Comparison of ENCODE assay signal across 1 cellular context in genomic region chr20:46520976-46521579, GRCh38.
TF ChIP-seq lines count a peak whose summit lies in the region.

No MANE protein-coding gene starts in this region.

TF ChIP-seq in HepG2, 621 proteins besides CTCF, POLR2A, EP300 and RAD21 (continued from another document and continues in another):
- TF ChIP-seq AFF4 (CRISPR knock-in tag; IDR thresholded peaks at IDR 0.05) (no peak), ZBTB38 (CRISPR knock-in tag; IDR thresholded peaks at IDR 0.05) (no peak), NFE2L2 (IDR thresholded peaks at IDR 0.05; ENCODE audit: low read length) (no peak), ZNF18 (CRISPR knock-in tag; IDR thresholded peaks at IDR 0.05; ENCODE audit: insufficient replicate concordance) (no peak), ZFP1 (CRISPR knock-in tag; IDR thresholded peaks at IDR 0.05) (no peak), CBX5 (CRISPR knock-in tag; IDR thresholded peaks at IDR 0.05; ENCODE audit: borderline replicate concordance) (peak; percentile 75; the same call in 1 of the 2 replicates), ZNF713 (CRISPR knock-in tag; IDR thresholded peaks at IDR 0.05) (no peak), GABPB1 (CRISPR knock-in tag; IDR thresholded peaks at IDR 0.05) (no peak), SP4 (CRISPR knock-in tag; IDR thresholded peaks at IDR 0.05) (no peak), CBX2 (IDR thresholded peaks at IDR 0.05; ENCODE audit: low read depth, low read length) (no peak), CBX2 (CRISPR knock-in tag; IDR thresholded peaks at IDR 0.05; ENCODE audit: low read depth) (no peak), KLF6 (CRISPR knock-in tag; IDR thresholded peaks at IDR 0.05) (peak; percentile 45; the same call in 1 of the 2 replicates), ZNF510 (CRISPR knock-in tag; IDR thresholded peaks at IDR 0.05; ENCODE audit: low read depth) (no peak), DPF2 (CRISPR knock-in tag; IDR thresholded peaks at IDR 0.05; ENCODE audit: borderline replicate concordance, low read depth) (no peak), ATF1 (CRISPR knock-in tag; IDR thresholded peaks at IDR 0.05) (no peak), HOXA3 (CRISPR knock-in tag; IDR thresholded peaks at IDR 0.05) (no peak), RXRB (CRISPR knock-in tag; IDR thresholded peaks at IDR 0.05; ENCODE audit: borderline replicate concordance) (peak; percentile 59; the same call in 1 of the 2 replicates), ZMAT5 (CRISPR knock-in tag; IDR thresholded peaks at IDR 0.05; ENCODE audit: borderline replicate concordance, low read depth) (no peak), PAX8 (CRISPR knock-in tag; IDR thresholded peaks at IDR 0.05; ENCODE audit: borderline replicate concordance) (no peak), PAWR (CRISPR knock-in tag; IDR thresholded peaks at IDR 0.05; ENCODE audit: borderline replicate concordance) (no peak), ZNF580 (CRISPR knock-in tag; IDR thresholded peaks at IDR 0.05; ENCODE audit: borderline replicate concordance, low read depth) (no peak; the same call in 1 of the 2 replicates), ELF4 (CRISPR knock-in tag; IDR thresholded peaks at IDR 0.05; ENCODE audit: borderline replicate concordance) (no peak), ZFP82 (CRISPR knock-in tag; IDR thresholded peaks at IDR 0.05; ENCODE audit: borderline replicate concordance) (no peak), ETV5 (CRISPR knock-in tag; IDR thresholded peaks at IDR 0.05; ENCODE audit: borderline replicate concordance) (0 out of 2 replicates have a peak, but pooled peaks have one; percentile 31), SCMH1 (CRISPR knock-in tag; IDR thresholded peaks at IDR 0.05; ENCODE audit: borderline replicate concordance) (no peak), MAX (IDR thresholded peaks at IDR 0.05) (peak; percentile 60; the same call in 1 of the 2 replicates), NR3C1 (CRISPR knock-in tag; IDR thresholded peaks at IDR 0.05) (no peak), ZFX (CRISPR knock-in tag; IDR thresholded peaks at IDR 0.05; ENCODE audit: low read depth) (peak; percentile 67; the same call in 1 of the 2 replicates), ZNF34 (CRISPR knock-in tag; IDR thresholded peaks at IDR 0.05; ENCODE audit: borderline replicate concordance) (no peak), FOXK1 (CRISPR knock-in tag; IDR thresholded peaks at IDR 0.05; ENCODE audit: borderline replicate concordance, low read depth) (peak; percentile 73; the same call in 1 of the 2 replicates), HNRNPUL1 (IDR thresholded peaks at IDR 0.05; ENCODE audit: low read depth, low read length) (no peak), GLI4 (CRISPR knock-in tag; IDR thresholded peaks at IDR 0.05; ENCODE audit: borderline replicate concordance) (no peak), GRHL1 (CRISPR knock-in tag; conservative IDR thresholded peaks at IDR 0.05) (no peak), HOMEZ (CRISPR knock-in tag; IDR thresholded peaks at IDR 0.05; ENCODE audit: low read depth) (no peak), SAP130 (CRISPR knock-in tag; IDR thresholded peaks at IDR 0.05; ENCODE audit: low read depth) (peak; percentile 50; the same call in 1 of the 2 replicates), SP2 (CRISPR knock-in tag; IDR thresholded peaks at IDR 0.05) (no peak), ZBTB7B (CRISPR knock-in tag; IDR thresholded peaks at IDR 0.05) (no peak), ZNF660 (CRISPR knock-in tag; IDR thresholded peaks at IDR 0.05; ENCODE audit: borderline replicate concordance, low read depth) (no peak), TGIF2 (CRISPR knock-in tag; IDR thresholded peaks at IDR 0.05) (peak; percentile 93)
- TF ChIP-seq, protein P1, sequence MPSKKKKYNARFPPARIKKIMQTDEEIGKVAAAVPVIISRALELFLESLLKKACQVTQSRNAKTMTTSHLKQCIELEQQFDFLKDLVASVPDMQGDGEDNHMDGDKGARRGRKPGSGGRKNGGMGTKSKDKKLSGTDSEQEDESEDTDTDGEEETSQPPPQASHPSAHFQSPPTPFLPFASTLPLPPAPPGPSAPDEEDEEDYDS (CRISPR knock-in tag; IDR thresholded peaks at IDR 0.05) = peak; percentile 48; the same call in 1 of the 2 replicates
- TF ChIP-seq, protein P2, sequence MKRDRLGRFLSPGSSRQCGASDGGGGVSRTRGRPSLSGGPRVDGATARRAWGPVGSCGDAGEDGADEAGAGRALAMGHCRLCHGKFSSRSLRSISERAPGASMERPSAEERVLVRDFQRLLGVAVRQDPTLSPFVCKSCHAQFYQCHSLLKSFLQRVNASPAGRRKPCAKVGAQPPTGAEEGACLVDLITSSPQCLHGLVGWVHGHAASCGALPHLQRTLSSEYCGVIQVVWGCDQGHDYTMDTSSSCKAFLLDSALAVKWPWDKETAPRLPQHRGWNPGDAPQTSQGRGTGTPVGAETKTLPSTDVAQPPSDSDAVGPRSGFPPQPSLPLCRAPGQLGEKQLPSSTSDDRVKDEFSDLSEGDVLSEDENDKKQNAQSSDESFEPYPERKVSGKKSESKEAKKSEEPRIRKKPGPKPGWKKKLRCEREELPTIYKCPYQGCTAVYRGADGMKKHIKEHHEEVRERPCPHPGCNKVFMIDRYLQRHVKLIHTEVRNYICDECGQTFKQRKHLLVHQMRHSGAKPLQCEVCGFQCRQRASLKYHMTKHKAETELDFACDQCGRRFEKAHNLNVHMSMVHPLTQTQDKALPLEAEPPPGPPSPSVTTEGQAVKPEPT (CRISPR knock-in tag; IDR thresholded peaks at IDR 0.05; ENCODE audit: low read depth) = no peak
- TF ChIP-seq, protein P3, sequence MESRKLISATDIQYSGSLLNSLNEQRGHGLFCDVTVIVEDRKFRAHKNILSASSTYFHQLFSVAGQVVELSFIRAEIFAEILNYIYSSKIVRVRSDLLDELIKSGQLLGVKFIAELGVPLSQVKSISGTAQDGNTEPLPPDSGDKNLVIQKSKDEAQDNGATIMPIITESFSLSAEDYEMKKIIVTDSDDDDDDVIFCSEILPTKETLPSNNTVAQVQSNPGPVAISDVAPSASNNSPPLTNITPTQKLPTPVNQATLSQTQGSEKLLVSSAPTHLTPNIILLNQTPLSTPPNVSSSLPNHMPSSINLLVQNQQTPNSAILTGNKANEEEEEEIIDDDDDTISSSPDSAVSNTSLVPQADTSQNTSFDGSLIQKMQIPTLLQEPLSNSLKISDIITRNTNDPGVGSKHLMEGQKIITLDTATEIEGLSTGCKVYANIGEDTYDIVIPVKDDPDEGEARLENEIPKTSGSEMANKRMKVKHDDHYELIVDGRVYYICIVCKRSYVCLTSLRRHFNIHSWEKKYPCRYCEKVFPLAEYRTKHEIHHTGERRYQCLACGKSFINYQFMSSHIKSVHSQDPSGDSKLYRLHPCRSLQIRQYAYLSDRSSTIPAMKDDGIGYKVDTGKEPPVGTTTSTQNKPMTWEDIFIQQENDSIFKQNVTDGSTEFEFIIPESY (CRISPR knock-in tag; IDR thresholded peaks at IDR 0.05) = no peak
- TF ChIP-seq, protein P4, sequence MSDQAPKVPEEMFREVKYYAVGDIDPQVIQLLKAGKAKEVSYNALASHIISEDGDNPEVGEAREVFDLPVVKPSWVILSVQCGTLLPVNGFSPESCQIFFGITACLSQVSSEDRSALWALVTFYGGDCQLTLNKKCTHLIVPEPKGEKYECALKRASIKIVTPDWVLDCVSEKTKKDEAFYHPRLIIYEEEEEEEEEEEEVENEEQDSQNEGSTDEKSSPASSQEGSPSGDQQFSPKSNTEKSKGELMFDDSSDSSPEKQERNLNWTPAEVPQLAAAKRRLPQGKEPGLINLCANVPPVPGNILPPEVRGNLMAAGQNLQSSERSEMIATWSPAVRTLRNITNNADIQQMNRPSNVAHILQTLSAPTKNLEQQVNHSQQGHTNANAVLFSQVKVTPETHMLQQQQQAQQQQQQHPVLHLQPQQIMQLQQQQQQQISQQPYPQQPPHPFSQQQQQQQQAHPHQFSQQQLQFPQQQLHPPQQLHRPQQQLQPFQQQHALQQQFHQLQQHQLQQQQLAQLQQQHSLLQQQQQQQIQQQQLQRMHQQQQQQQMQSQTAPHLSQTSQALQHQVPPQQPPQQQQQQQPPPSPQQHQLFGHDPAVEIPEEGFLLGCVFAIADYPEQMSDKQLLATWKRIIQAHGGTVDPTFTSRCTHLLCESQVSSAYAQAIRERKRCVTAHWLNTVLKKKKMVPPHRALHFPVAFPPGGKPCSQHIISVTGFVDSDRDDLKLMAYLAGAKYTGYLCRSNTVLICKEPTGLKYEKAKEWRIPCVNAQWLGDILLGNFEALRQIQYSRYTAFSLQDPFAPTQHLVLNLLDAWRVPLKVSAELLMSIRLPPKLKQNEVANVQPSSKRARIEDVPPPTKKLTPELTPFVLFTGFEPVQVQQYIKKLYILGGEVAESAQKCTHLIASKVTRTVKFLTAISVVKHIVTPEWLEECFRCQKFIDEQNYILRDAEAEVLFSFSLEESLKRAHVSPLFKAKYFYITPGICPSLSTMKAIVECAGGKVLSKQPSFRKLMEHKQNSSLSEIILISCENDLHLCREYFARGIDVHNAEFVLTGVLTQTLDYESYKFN (CRISPR knock-in tag; conservative IDR thresholded peaks at IDR 0.05) = no peak
- TF ChIP-seq, protein P5, sequence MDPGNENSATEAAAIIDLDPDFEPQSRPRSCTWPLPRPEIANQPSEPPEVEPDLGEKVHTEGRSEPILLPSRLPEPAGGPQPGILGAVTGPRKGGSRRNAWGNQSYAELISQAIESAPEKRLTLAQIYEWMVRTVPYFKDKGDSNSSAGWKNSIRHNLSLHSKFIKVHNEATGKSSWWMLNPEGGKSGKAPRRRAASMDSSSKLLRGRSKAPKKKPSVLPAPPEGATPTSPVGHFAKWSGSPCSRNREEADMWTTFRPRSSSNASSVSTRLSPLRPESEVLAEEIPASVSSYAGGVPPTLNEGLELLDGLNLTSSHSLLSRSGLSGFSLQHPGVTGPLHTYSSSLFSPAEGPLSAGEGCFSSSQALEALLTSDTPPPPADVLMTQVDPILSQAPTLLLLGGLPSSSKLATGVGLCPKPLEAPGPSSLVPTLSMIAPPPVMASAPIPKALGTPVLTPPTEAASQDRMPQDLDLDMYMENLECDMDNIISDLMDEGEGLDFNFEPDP (CRISPR knock-in tag; conservative IDR thresholded peaks at IDR 0.05) = no peak
